Comparison of ENCODE assay signal across 28 cellular contexts in the genomic region with DNA sequence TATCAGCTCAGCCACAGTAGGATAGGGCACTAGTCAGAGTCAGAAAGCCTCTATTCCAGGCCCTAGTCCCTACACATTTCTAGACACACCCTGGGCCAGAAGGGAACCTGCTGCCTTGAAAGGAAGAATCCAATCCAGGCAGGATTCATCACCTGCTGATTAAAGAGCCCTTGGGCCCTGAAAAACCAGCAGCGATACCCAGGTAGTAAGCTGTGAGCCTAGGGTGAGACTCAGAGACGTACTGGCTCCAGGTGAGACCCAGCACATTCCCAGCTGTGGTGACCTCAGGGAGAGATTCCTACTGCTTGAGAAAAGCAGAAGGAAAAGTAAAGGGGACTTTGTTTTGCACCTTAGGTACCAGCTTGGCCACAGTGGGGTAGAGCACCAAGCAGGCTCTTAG. TPM values are rescaled to one million over a fixed set of nuclear protein-coding genes. Genes with fewer than 3 reads are reported as not detected.
"Had no signal": no experiment of that assay in that cellular context is flagged by ENCODE, and none has a peak within 500 bp of the region (broad histone marks: within the 10 kb centered on the region; RNA-seq: fewer than 3 reads in every experiment).

No MANE protein-coding gene starts in this region.

- H2AFZ ChIP-seq: parathyroid adenoma had no signal

- H3K79me2 ChIP-seq: parathyroid adenoma had no signal

- DNase-seq: naive thymus-derived CD4-positive, alpha-beta T cell; natural killer cell; occipital lobe; posterior cingulate gyrus; psoas muscle; right cardiac atrium; right lobe of liver; stimulated activated CD4-positive, alpha-beta T cell treated with anti-CD3 and anti-CD28 coated beads, Interleukin-15, amount 100 ng/mL, for 24 hours; stimulated activated CD4-positive, alpha-beta T cell treated with anti-CD3 and anti-CD28 coated beads, Interleukin-2, amount 100 ng/mL, for 24 hours; stimulated activated CD4-positive, alpha-beta T cell treated with anti-CD3 and anti-CD28 coated beads, Interleukin-2, amount 100 ng/mL, for 48 hours; stimulated activated CD4-positive, alpha-beta T cell treated with anti-CD3 and anti-CD28 coated beads, Interleukin-4, amount 100 ng/mL, for 24 hours; stimulated activated naive CD4-positive, alpha-beta T cell; stimulated activated naive CD8-positive, alpha-beta T cell treated with anti-CD3 and anti-CD28 coated beads, Interleukin-15, amount 100 ng/mL, for 72 hours; stimulated activated naive CD8-positive, alpha-beta T cell treated with anti-CD3 and anti-CD28 coated beads, Interleukin-15, Interleukin-2, amounts not matched to agents 100 U/mL and 50 U/mL, for 24 hours; thyroid gland; upper lobe of right lung; uterus had no signal

- H3K4me1 Mint-ChIP-seq: natural killer cell; neural progenitor cell; stimulated activated naive CD8-positive, alpha-beta T cell treated with anti-CD3 and anti-CD28 coated beads, Interleukin-15, amount 100 ng/mL, for 72 hours had no signal

- H3K27me3 ChIP-seq: neural progenitor cell, ovary, right lobe of liver, thyroid gland, tibial nerve, upper lobe of right lung, uterus had no signal

- H3K27ac Mint-ChIP-seq: naive thymus-derived CD4-positive, alpha-beta T cell; natural killer cell; nephron; neural progenitor cell; progenitor cell of endocrine pancreas; stimulated activated memory B cell treated with anti-CD40 and anti-IgM and Interleukin-4, amounts not matched to agents 10 μg/mL and 1 μg/mL and 100 μg/mL, for 72 hours; stimulated activated naive CD8-positive, alpha-beta T cell treated with anti-CD3 and anti-CD28 coated beads, Interleukin-15, amount 100 ng/mL, for 72 hours; type B pancreatic cell had no signal

- H3K27ac ChIP-seq: neural progenitor cell, ovary, parathyroid adenoma, psoas muscle, right lobe of liver, skin epidermis, thoracic aorta, thyroid gland, tibial nerve, upper lobe of right lung, uterus had no signal

- H3K9me3 Mint-ChIP-seq: naive thymus-derived CD4-positive, alpha-beta T cell; natural killer cell; nephron; neural progenitor cell; stimulated activated memory B cell treated with anti-CD40 and anti-IgM and Interleukin-4, amounts not matched to agents 10 μg/mL and 1 μg/mL and 100 μg/mL, for 72 hours; stimulated activated naive CD8-positive, alpha-beta T cell treated with anti-CD3 and anti-CD28 coated beads, Interleukin-15, amount 100 ng/mL, for 72 hours; type B pancreatic cell had no signal

- H3K4me3 ChIP-seq: neural progenitor cell, ovary, psoas muscle, right lobe of liver, skin epidermis, thoracic aorta, thyroid gland, tibial nerve, upper lobe of right lung, uterus had no signal

- H3K36me3 Mint-ChIP-seq: naive thymus-derived CD4-positive, alpha-beta T cell; natural killer cell; neural progenitor cell; stimulated activated memory B cell treated with anti-CD40 and anti-IgM and Interleukin-4, amounts not matched to agents 10 μg/mL and 1 μg/mL and 100 μg/mL, for 72 hours; type B pancreatic cell had no signal

- H3K4me3 Mint-ChIP-seq: naive thymus-derived CD4-positive, alpha-beta T cell; natural killer cell; nephron; neural progenitor cell; stimulated activated memory B cell treated with anti-CD40 and anti-IgM and Interleukin-4, amounts not matched to agents 10 μg/mL and 1 μg/mL and 100 μg/mL, for 72 hours; stimulated activated naive CD8-positive, alpha-beta T cell treated with anti-CD3 and anti-CD28 coated beads, Interleukin-15, amount 100 ng/mL, for 72 hours; type B pancreatic cell had no signal

- H3K36me3 ChIP-seq: neural progenitor cell, ovary, right lobe of liver, thoracic aorta, thyroid gland, tibial nerve, upper lobe of right lung, uterus had no signal

- H3K4me1 ChIP-seq: neural progenitor cell, parathyroid adenoma, psoas muscle, right lobe of liver, thyroid gland, tibial nerve, upper lobe of right lung, uterus had no signal

- H3K9ac ChIP-seq: neural progenitor cell, parathyroid adenoma had no signal

- ATAC-seq: naive thymus-derived CD4-positive, alpha-beta T cell; natural killer cell; psoas muscle; right cardiac atrium; right lobe of liver; stimulated activated memory B cell treated with anti-CD40 and anti-IgM and Interleukin-4, amounts not matched to agents 10 μg/mL and 1 μg/mL and 100 μg/mL, for 72 hours; stimulated activated naive CD8-positive, alpha-beta T cell treated with anti-CD3 and anti-CD28 coated beads, Interleukin-15, amount 100 ng/mL, for 72 hours; stimulated activated naive CD8-positive, alpha-beta T cell treated with anti-CD3 and anti-CD28 coated beads, Interleukin-15, Interleukin-2, amounts not matched to agents 100 U/mL and 50 U/mL, for 24 hours; upper lobe of right lung had no signal

- H3K4me2 ChIP-seq: neural progenitor cell had no signal

- H3K9me3 ChIP-seq: ovary, psoas muscle, right lobe of liver, thoracic aorta, thyroid gland, tibial nerve, upper lobe of right lung, uterus had no signal

RNA-seq across cellular contexts. Expression of gene CCIN, which starts 4.7 kb away (rescaled TPM):
- total RNA-seq: occipital lobe, progenitor cell of endocrine pancreas, psoas muscle, right lobe of liver, tibial nerve, upper lobe of right lung had no signal
- polyA plus RNA-seq: neural cell had no signal
